1 cellular context compared by ENCODE assay signal in genomic region chr17:40551874-40552768, GRCh38.
TF ChIP-seq lines count a peak whose summit lies in the region.

No MANE protein-coding gene starts in this region.

TF ChIP-seq in A549, 52 proteins besides CTCF, POLR2A, EP300 and RAD21 (continued from another document):
- TF ChIP-seq PBX3 (IDR thresholded peaks at IDR 0.05), result peak; percentile 93
- TF ChIP-seq RARB (CRISPR knock-in tag; IDR thresholded peaks at IDR 0.05), result peak; percentile 99
- peak; percentile 14 for TF ChIP-seq ZSCAN20 (CRISPR knock-in tag; IDR thresholded peaks at IDR 0.05)
- TF ChIP-seq SMC3 (IDR thresholded peaks at IDR 0.05), result peak; percentile 54
- TF ChIP-seq HES2 (IDR thresholded peaks at IDR 0.05), result peak; percentile 83; the same call in 1 of the 2 replicates
- no peak for TF ChIP-seq NR3C1 (IDR thresholded peaks at IDR 0.05)
- no peak for TF ChIP-seq POLR2AphosphoS2 (conservative IDR thresholded peaks at IDR 0.05; ENCODE audit: low read length)
- TF ChIP-seq RNF2 (IDR thresholded peaks at IDR 0.05; ENCODE audit: borderline replicate concordance, low read depth), result no peak
- TF ChIP-seq REST (IDR thresholded peaks at IDR 0.05), result peak; percentile 38; the same call in 1 of the 2 replicates
- TF ChIP-seq JUN (IDR thresholded peaks at IDR 0.05), result peak; percentile 99 to 100
- TF ChIP-seq CEBPB (IDR thresholded peaks at IDR 0.05), result peak; percentile 91 to 95
- no peak for TF ChIP-seq ZC3H11A (IDR thresholded peaks at IDR 0.05)
- peak; percentile 98 for TF ChIP-seq HOXB5 (CRISPR knock-in tag; IDR thresholded peaks at IDR 0.05)
- no peak for TF ChIP-seq SREBF2 (IDR thresholded peaks at IDR 0.05)
- peak; percentile 98 for TF ChIP-seq EHF (CRISPR knock-in tag; IDR thresholded peaks at IDR 0.05)
- peak; percentile 97 for TF ChIP-seq FOSB (CRISPR knock-in tag; IDR thresholded peaks at IDR 0.05)
- TF ChIP-seq USF2 (IDR thresholded peaks at IDR 0.05), result peak; percentile 92
- peak; percentile 88 for TF ChIP-seq FOSL2 (IDR thresholded peaks at IDR 0.05)
- TF ChIP-seq FOSL2 (CRISPR knock-in tag; IDR thresholded peaks at IDR 0.05), result peak; percentile 99
- TF ChIP-seq ESRRA (IDR thresholded peaks at IDR 0.05; ENCODE audit: borderline replicate concordance, low read length), result no peak
- TF ChIP-seq ATOH8 (CRISPR knock-in tag; IDR thresholded peaks at IDR 0.05; ENCODE audit: low read depth), result peak; percentile 97
- no peak for TF ChIP-seq KDM1A (IDR thresholded peaks at IDR 0.05; ENCODE audit: low read depth)
- TF ChIP-seq HOXA7 (CRISPR knock-in tag; IDR thresholded peaks at IDR 0.05), result peak; percentile 98
- no peak for TF ChIP-seq RFX5 (IDR thresholded peaks at IDR 0.05)
- peak; percentile 94 for TF ChIP-seq TFCP2L1 (CRISPR knock-in tag; IDR thresholded peaks at IDR 0.05)
- TF ChIP-seq HMGXB4 (CRISPR knock-in tag; IDR thresholded peaks at IDR 0.05; ENCODE audit: borderline replicate concordance), result no peak; the same call in 1 of the 2 replicates
- no peak for TF ChIP-seq CBX2 (IDR thresholded peaks at IDR 0.05; ENCODE audit: borderline replicate concordance, low read depth)
- TF ChIP-seq MYC (IDR thresholded peaks at IDR 0.05; ENCODE audit: borderline replicate concordance, low read length), result peak; percentile 94
